ENCODE assay signal across 11 cellular contexts in the genomic region with DNA sequence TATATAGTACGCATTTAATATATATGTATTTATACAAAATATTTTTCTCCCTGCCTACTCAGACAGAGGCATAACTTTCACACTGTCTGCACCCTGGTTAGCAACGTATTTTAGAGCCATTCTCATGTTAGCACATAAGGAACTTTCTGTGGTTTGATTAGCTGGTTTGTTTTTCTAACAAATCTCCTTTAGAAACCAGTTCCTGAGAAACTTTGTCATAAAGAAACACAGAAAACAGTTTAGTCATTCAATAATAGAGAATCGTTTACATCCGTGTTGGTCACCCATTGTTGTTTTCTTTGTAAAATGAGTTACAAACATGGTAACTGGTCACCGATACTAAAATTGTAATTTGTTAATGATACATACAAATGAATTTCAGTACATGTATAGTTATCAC. TPM values are rescaled to one million over a fixed set of nuclear protein-coding genes. Genes with fewer than 3 reads are reported as not detected.
DNase-seq lines count a peak whose midpoint lies in the region; ATAC-seq and TF ChIP-seq lines count a peak whose summit lies in the region.
"Had no signal": no experiment of that assay in that cellular context is flagged by ENCODE, and none has a peak within 500 bp of the region (broad histone marks: within the 10 kb centered on the region; RNA-seq: fewer than 3 reads in every experiment).

No MANE protein-coding gene starts in this region.

- no peak overlapping the region for H2AFZ ChIP-seq in hepatocyte

- H3K4me3 ChIP-seq in fibroblast of mammary gland (ENCODE audit: control insufficient read depth, low read depth, low read length) (no peak overlapping the region), hepatocyte (no peak overlapping the region)

- no peaks in the 10 kb centered on the region for H4K20me1 ChIP-seq in hepatocyte (ENCODE audit: insufficient read depth, poor library complexity, severe bottlenecking)

- H3K4me1 ChIP-seq in hepatocyte (ENCODE audit: insufficient read depth), result no peaks in the 10 kb centered on the region

- H3K4me2 ChIP-seq in hepatocyte, result no peak overlapping the region

- TF ChIP-seq CTCF in fibroblast of mammary gland (conservative IDR thresholded peaks at IDR 0.05; ENCODE audit: control insufficient read depth, insufficient read depth, low read depth, low read length), result no peak
- no peak for TF ChIP-seq CTCF in hepatocyte (IDR thresholded peaks at IDR 0.05; ENCODE audit: poor library complexity)

- H3K9me2 ChIP-seq in hepatocyte (replicated peaks; ENCODE audit: insufficient read depth), result no peaks in the 10 kb centered on the region

- H3K36me3 ChIP-seq in hepatocyte (replicated peaks; ENCODE audit: insufficient read depth, low read depth), result no peaks in the 10 kb centered on the region

- H3K27ac ChIP-seq in hepatocyte, result no peak overlapping the region

- H3K9me3 ChIP-seq in hepatocyte (ENCODE audit: low read depth), result no peaks in the 10 kb centered on the region

- no peaks in the 10 kb centered on the region for H3K27me3 ChIP-seq in hepatocyte

- DNase-seq in fibroblast of mammary gland (ENCODE audit: low read depth) (peak; percentile 12), NCI-H510A (lab: John Stamatoyannopoulos, UW) (no peak), GF-D8 (lab: John Stamatoyannopoulos, UW) (no peak), globus pallidus (ENCODE audit: low spot score) (no peak), hepatocyte (ENCODE audit: low spot score) (no peak)
- DNase-seq: activated naive CD8-positive, alpha-beta T cell treated with anti-CD3 and anti-CD28 coated beads, Interleukin-2, amount 10 ng/mL, durations not matched to agents 7 days and 5 days; Calu3; SHP77 had no signal

- WGBS in hepatocyte (ENCODE audit: low lambda C conversion rate, missing lambda C conversion rate), result 92% methylated on average over 5 of the region's 5 CpGs

- ATAC-seq in GM18909 (IDR thresholded peaks at IDR 0.05; ENCODE audit: poor library complexity, unreplicated experiment) (peak; percentile 77), GM21619 (IDR thresholded peaks at IDR 0.05; ENCODE audit: unreplicated experiment) (peak; percentile 86), HG03342 (IDR thresholded peaks at IDR 0.05; ENCODE audit: unreplicated experiment) (peak; percentile 75)

- no peaks in the 10 kb centered on the region for H3K79me2 ChIP-seq in hepatocyte

RNA-seq across cellular contexts. Expression of a gene that starts 5.9 kb away (rescaled TPM):
- 62.3 and 65.9 TPM in 2 replicates for total RNA-seq in hepatocyte
- 60.0 and 60.2 TPM in 2 replicates for polyA plus RNA-seq in hepatocyte

RNA-seq across cellular contexts. Expression of a gene that starts 10.2 kb away (rescaled TPM):
- total RNA-seq in hepatocyte, result not detected in 2 replicates
- 0.27 TPM in 1 of 2 replicates, not detected in the other for polyA plus RNA-seq in hepatocyte

RNA-seq across cellular contexts. Expression of a gene that starts 25.5 kb away (rescaled TPM):
- total RNA-seq in hepatocyte, result 5.1 and 6.8 TPM in 2 replicates
- 0.56 and 1.7 TPM in 2 replicates for polyA plus RNA-seq in hepatocyte

RNA-seq across cellular contexts. Expression of a gene that starts 25.8 kb away (rescaled TPM):
- 49.6 and 53.3 TPM in 2 replicates for total RNA-seq in hepatocyte
- 161 and 163 TPM in 2 replicates for polyA plus RNA-seq in hepatocyte

RNA-seq across cellular contexts. Expression of a gene that starts 58.4 kb away (rescaled TPM):
- total RNA-seq in hepatocyte, result 19.2 and 27.8 TPM in 2 replicates
- 43.5 and 47.9 TPM in 2 replicates for polyA plus RNA-seq in hepatocyte
